ENCODE assay signal across 23 cellular contexts in genomic region chr3:50486219-50486888, GRCh38. TPM values are rescaled to one million over a fixed set of nuclear protein-coding genes. Genes with fewer than 3 reads are reported as not detected.
A peak's percentile ranks its signal among the peaks of the same experiment; 100 is the strongest.
DNase-seq lines count a peak whose midpoint lies in the region; ATAC-seq and TF ChIP-seq lines count a peak whose summit lies in the region.
"Had no signal": no experiment of that assay in that cellular context is flagged by ENCODE, and none has a peak within 500 bp of the region (broad histone marks: within the 10 kb centered on the region; RNA-seq: fewer than 3 reads in every experiment).

No MANE protein-coding gene starts in this region.

- no peak overlapping the region for H2AFZ ChIP-seq in PC-9

- H3K9me3 ChIP-seq in PC-9 (ENCODE audit: insufficient read depth, low read depth) (no peaks in the 10 kb centered on the region), psoas muscle (no peaks in the 10 kb centered on the region)
- H3K9me3 ChIP-seq: esophagus squamous epithelium, SJSA1, stomach, upper lobe of left lung had no signal

- H3K27ac Mint-ChIP-seq in activated CD8-positive, alpha-beta T cell treated with anti-CD3 and anti-CD28 coated beads for 36 hours, result no peak overlapping the region
- no peak overlapping the region for H3K27ac Mint-ChIP-seq in activated CD8-positive, alpha-beta T cell treated with anti-CD3 and anti-CD28 coated beads, Interleukin-2, amount 10 ng/mL, durations not matched to agents 7 days and 5 days
- H3K27ac Mint-ChIP-seq: activated CD4-positive, alpha-beta T cell treated with anti-CD3 and anti-CD28 coated beads, Interleukin-2, amount 10 ng/mL, durations not matched to agents 7 days and 5 days; activated naive CD4-positive, alpha-beta T cell treated with anti-CD3 and anti-CD28 coated beads, Interleukin-2, amount 10 ng/mL, durations not matched to agents 7 days and 5 days; CD14-positive monocyte; T-helper 1 cell treated with Interleukin-12 subunit alpha and Interleukin-12 subunit beta and Interleukin-4 antibody, amounts not matched to agents 30 μg/mL and 1 μg/mL, for 36 hours had no signal

- no peaks in the 10 kb centered on the region for H3K4me1 ChIP-seq in PC-9 (replicated peaks; ENCODE audit: insufficient read depth)
- no peaks in the 10 kb centered on the region for H3K4me1 ChIP-seq in psoas muscle
- H3K4me1 ChIP-seq: SJSA1 had no signal

- H3K36me3 ChIP-seq in PC-9 (ENCODE audit: low read depth) (no peaks in the 10 kb centered on the region), psoas muscle (ENCODE audit: insufficient read depth in 1 of 2, low read depth in 1 of 2) (no peaks in the 10 kb centered on the region)
- H3K36me3 ChIP-seq: esophagus squamous epithelium, SJSA1, stomach, upper lobe of left lung had no signal

- H3F3A ChIP-seq in PC-9 (ENCODE audit: insufficient read depth, low read depth), result no peaks in the 10 kb centered on the region

- no peak overlapping the region for H3K4me3 Mint-ChIP-seq in activated CD8-positive, alpha-beta T cell treated with anti-CD3 and anti-CD28 coated beads for 36 hours
- H3K4me3 Mint-ChIP-seq in activated CD8-positive, alpha-beta T cell treated with anti-CD3 and anti-CD28 coated beads, Interleukin-2, amount 10 ng/mL, durations not matched to agents 7 days and 5 days, result no peak overlapping the region
- H3K4me3 Mint-ChIP-seq: activated CD4-positive, alpha-beta T cell treated with anti-CD3 and anti-CD28 coated beads, Interleukin-2, amount 10 ng/mL, durations not matched to agents 7 days and 5 days; activated naive CD4-positive, alpha-beta T cell treated with anti-CD3 and anti-CD28 coated beads, Interleukin-2, amount 10 ng/mL, durations not matched to agents 7 days and 5 days; CD14-positive monocyte; effector memory CD8-positive, alpha-beta T cell; T-helper 1 cell treated with Interleukin-12 subunit alpha and Interleukin-12 subunit beta and Interleukin-4 antibody, amounts not matched to agents 30 μg/mL and 1 μg/mL, for 36 hours had no signal

- ATAC-seq in activated CD8-positive, alpha-beta T cell treated with anti-CD3 and anti-CD28 coated beads for 36 hours, result peak; percentile 44
- no peak for ATAC-seq in activated CD8-positive, alpha-beta T cell treated with anti-CD3 and anti-CD28 coated beads, Interleukin-2, amount 10 ng/mL, durations not matched to agents 7 days and 5 days
- no peak for ATAC-seq in psoas muscle
- ATAC-seq: effector memory CD8-positive, alpha-beta T cell had no signal

- H3K27me3 ChIP-seq in PC-9 (ENCODE audit: insufficient read depth, low read depth), result peaks cover 24% of the 10 kb centered on the region
- no peaks in the 10 kb centered on the region for H3K27me3 ChIP-seq in psoas muscle (ENCODE audit: insufficient read depth in 3 of 3, low read length in 2 of 3)
- H3K27me3 ChIP-seq: esophagus squamous epithelium, SJSA1, stomach, upper lobe of left lung had no signal

- TF ChIP-seq CTCF in activated CD8-positive, alpha-beta T cell treated with anti-CD3 and anti-CD28 coated beads for 36 hours (IDR thresholded peaks at IDR 0.05), result no peak
- TF ChIP-seq CTCF in PC-9 (conservative IDR thresholded peaks at IDR 0.05) (no peak), psoas muscle (IDR thresholded peaks at IDR 0.05) (no peak)

- no peaks in the 10 kb centered on the region for H3K79me2 ChIP-seq in PC-9 (ENCODE audit: low read depth)

- no peak overlapping the region for H3K27ac ChIP-seq in PC-9
- no peak overlapping the region for H3K27ac ChIP-seq in psoas muscle
- H3K27ac ChIP-seq: esophagus squamous epithelium, KMS-11, SJSA1, stomach, upper lobe of left lung had no signal

- H3K4me3 ChIP-seq in PC-9 (no peak overlapping the region), psoas muscle (no peak overlapping the region)
- H3K4me3 ChIP-seq: esophagus squamous epithelium, SJSA1, stomach, upper lobe of left lung had no signal

- POLR2A ChIA-PET in activated CD8-positive, alpha-beta T cell treated with anti-CD3 and anti-CD28 coated beads for 36 hours (lab: Charles Lee), result no interaction called here
- POLR2A ChIA-PET in activated CD8-positive, alpha-beta T cell treated with anti-CD3 and anti-CD28 coated beads, Interleukin-2, amount 10 ng/mL, durations not matched to agents 7 days and 5 days (lab: Charles Lee), result interaction anchor here (1.0 kb wide), 1 partner anchor 145 kb away, joined by 3 read pairs; the partner anchor contains the start of gene RASSF1
- POLR2A ChIA-PET in PC-9 (lab: Charles Lee; ENCODE audit: unreplicated experiment), result no interaction called here

- BruUV-seq in PC-9 (replicated peaks; lab: Mats Ljungman, UMichigan), result no TSS peak

- CTCF ChIA-PET in activated CD8-positive, alpha-beta T cell treated with anti-CD3 and anti-CD28 coated beads for 36 hours (lab: Charles Lee), result interaction anchor here (0.7 to 2.3 kb wide), 2 partner anchors 51 to 56 kb away, joined by 3 to 7 read pairs; no protein-coding TSS in a partner anchor
- CTCF ChIA-PET in activated CD8-positive, alpha-beta T cell treated with anti-CD3 and anti-CD28 coated beads, Interleukin-2, amount 10 ng/mL, durations not matched to agents 7 days and 5 days (lab: Charles Lee), result interaction anchor here (0.9 to 1.0 kb wide), 2 partner anchors 33 to 57 kb away, joined by 3 read pairs; no protein-coding TSS in a partner anchor
- CTCF ChIA-PET in PC-9 (lab: Charles Lee), result no interaction called here

- no peaks in the 10 kb centered on the region for H3K9me2 ChIP-seq in PC-9 (ENCODE audit: insufficient read depth)

- no peaks in the 10 kb centered on the region for H3K27me3 Mint-ChIP-seq in activated CD8-positive, alpha-beta T cell treated with anti-CD3 and anti-CD28 coated beads for 36 hours
- H3K27me3 Mint-ChIP-seq in activated CD8-positive, alpha-beta T cell treated with anti-CD3 and anti-CD28 coated beads, Interleukin-2, amount 10 ng/mL, durations not matched to agents 7 days and 5 days (ENCODE audit: low read depth), result no peaks in the 10 kb centered on the region
- H3K27me3 Mint-ChIP-seq: activated CD4-positive, alpha-beta T cell treated with anti-CD3 and anti-CD28 coated beads, Interleukin-2, amount 10 ng/mL, durations not matched to agents 7 days and 5 days; effector memory CD8-positive, alpha-beta T cell had no signal

- peaks cover 28% of the 10 kb centered on the region for H3K4me1 Mint-ChIP-seq in activated CD8-positive, alpha-beta T cell treated with anti-CD3 and anti-CD28 coated beads for 36 hours (ENCODE audit: low read depth)
- peaks cover 22% of the 10 kb centered on the region for H3K4me1 Mint-ChIP-seq in activated CD8-positive, alpha-beta T cell treated with anti-CD3 and anti-CD28 coated beads, Interleukin-2, amount 10 ng/mL, durations not matched to agents 7 days and 5 days (ENCODE audit: low read depth)
- H3K4me1 Mint-ChIP-seq: activated CD4-positive, alpha-beta T cell treated with anti-CD3 and anti-CD28 coated beads, Interleukin-2, amount 10 ng/mL, durations not matched to agents 7 days and 5 days; activated naive CD4-positive, alpha-beta T cell treated with anti-CD3 and anti-CD28 coated beads, Interleukin-2, amount 10 ng/mL, durations not matched to agents 7 days and 5 days had no signal

- DNase-seq in activated CD8-positive, alpha-beta T cell treated with anti-CD3 and anti-CD28 coated beads for 36 hours, result peak; percentile 37
- DNase-seq in activated CD8-positive, alpha-beta T cell treated with anti-CD3 and anti-CD28 coated beads, Interleukin-2, amount 10 ng/mL, durations not matched to agents 7 days and 5 days, result no peak
- peak; percentile 2 for DNase-seq in GM04504 (ENCODE audit: low read depth)
- peak; percentile 13 for DNase-seq in amniotic epithelial cell (ENCODE audit: low read depth)
- peak; percentile 4 for DNase-seq in myocyte (ENCODE audit: low read depth)
- no peak for DNase-seq in PC-9
- DNase-seq in psoas muscle, result no peak
- DNase-seq in SKM-1 treated with dmso at 0.1 percent for 144 hours (lab: John Stamatoyannopoulos, UW; ENCODE audit: unreplicated experiment), result no peak
- DNase-seq: activated CD4-positive, alpha-beta T cell treated with anti-CD3 and anti-CD28 coated beads, Interleukin-2, amount 10 ng/mL, durations not matched to agents 7 days and 5 days; activated naive CD4-positive, alpha-beta T cell treated with anti-CD3 and anti-CD28 coated beads, Interleukin-2, amount 10 ng/mL, durations not matched to agents 7 days and 5 days; effector memory CD8-positive, alpha-beta T cell; esophagus squamous epithelium; midbrain; NCI-H187; NCI-H2227 treated with DMSO at 0.1 percent for 48 hours; NCI-H748 treated with DMSO at 0.1 percent for 48 hours; OCI-M1; stomach had no signal

- H3K4me2 ChIP-seq in PC-9, result no peak overlapping the region
- H3K4me2 ChIP-seq: KMS-11 had no signal

- intact Hi-C loops in activated CD8-positive, alpha-beta T cell treated with anti-CD3 and anti-CD28 coated beads for 36 hours (cut with micrococcal nuclease), result no loop called here
- intact Hi-C loops in PC-9 (cut with micrococcal nuclease; ENCODE audit: unreplicated experiment), result no loop called here
- intact Hi-C loops in psoas muscle (cut with DNase I), result no loop called here

- WGBS in psoas muscle, 3 donors, result 91 to 96% (median 92%) methylated on average over 4 of the region's 4 CpGs

- H4K20me1 ChIP-seq in PC-9 (ENCODE audit: insufficient read depth), result no peaks in the 10 kb centered on the region

- no peaks in the 10 kb centered on the region for H3K9me3 Mint-ChIP-seq in activated CD8-positive, alpha-beta T cell treated with anti-CD3 and anti-CD28 coated beads for 36 hours
- no peaks in the 10 kb centered on the region for H3K9me3 Mint-ChIP-seq in activated CD8-positive, alpha-beta T cell treated with anti-CD3 and anti-CD28 coated beads, Interleukin-2, amount 10 ng/mL, durations not matched to agents 7 days and 5 days (ENCODE audit: insufficient read depth)
- H3K9me3 Mint-ChIP-seq: activated CD4-positive, alpha-beta T cell treated with anti-CD3 and anti-CD28 coated beads, Interleukin-2, amount 10 ng/mL, durations not matched to agents 7 days and 5 days; activated naive CD4-positive, alpha-beta T cell treated with anti-CD3 and anti-CD28 coated beads, Interleukin-2, amount 10 ng/mL, durations not matched to agents 7 days and 5 days; CD14-positive monocyte; effector memory CD8-positive, alpha-beta T cell; T-helper 1 cell treated with Interleukin-12 subunit alpha and Interleukin-12 subunit beta and Interleukin-4 antibody, amounts not matched to agents 30 μg/mL and 1 μg/mL, for 36 hours had no signal

- no peaks in the 10 kb centered on the region for H3K36me3 Mint-ChIP-seq in activated CD8-positive, alpha-beta T cell treated with anti-CD3 and anti-CD28 coated beads for 36 hours (ENCODE audit: low read depth)
- H3K36me3 Mint-ChIP-seq in activated CD8-positive, alpha-beta T cell treated with anti-CD3 and anti-CD28 coated beads, Interleukin-2, amount 10 ng/mL, durations not matched to agents 7 days and 5 days (ENCODE audit: low read depth), result no peaks in the 10 kb centered on the region
- H3K36me3 Mint-ChIP-seq: activated naive CD4-positive, alpha-beta T cell treated with anti-CD3 and anti-CD28 coated beads, Interleukin-2, amount 10 ng/mL, durations not matched to agents 7 days and 5 days; CD14-positive monocyte had no signal

RNA-seq across cellular contexts. Expression of gene CACNA2D2, which starts 17.1 kb away (rescaled TPM):
- 1 to 10 TPM; 1.6 to 2.1 TPM for total RNA-seq in activated CD8-positive, alpha-beta T cell treated with anti-CD3 and anti-CD28 coated beads for 36 hours
- under 1 TPM; 0.78 to 0.95 TPM for total RNA-seq in activated CD8-positive, alpha-beta T cell treated with anti-CD3 and anti-CD28 coated beads, Interleukin-2, amount 10 ng/mL, durations not matched to agents 7 days and 5 days
- total RNA-seq in myocyte, result not detected in 2 replicates
- polyA plus RNA-seq in myocyte (2012), result 0.37 TPM
- not detected in 2 replicates for total RNA-seq in PC-9 (2021)
- 1 to 10 TPM in 2 of 4 donors, under 1 TPM in 2; 0.56 to 1.6 (median 1.2) TPM for total RNA-seq in psoas muscle
- under 1 TPM; 0.14 to 0.83 (median 0.77) TPM for polyA plus RNA-seq in psoas muscle
- total RNA-seq: SJSA1 had no signal

Comparison
In these comparisons a context has a peak if more than half of its experiments do, and no peak if none do; other contexts are left out.
1. DNase-seq: peak in activated CD8-positive, alpha-beta T cell treated with anti-CD3 and anti-CD28 coated beads for 36 hours (single experiment), GM04504 (single experiment), amniotic epithelial cell (single experiment) and myocyte (single experiment); none in activated CD8-positive, alpha-beta T cell treated with anti-CD3 and anti-CD28 coated beads, Interleukin-2, amount 10 ng/mL, durations not matched to agents 7 days and 5 days (single experiment), PC-9 (0 of 2), psoas muscle (0 of 2) and SKM-1 treated with dmso at 0.1 percent for 144 hours (single experiment).